In the genomic region with DNA sequence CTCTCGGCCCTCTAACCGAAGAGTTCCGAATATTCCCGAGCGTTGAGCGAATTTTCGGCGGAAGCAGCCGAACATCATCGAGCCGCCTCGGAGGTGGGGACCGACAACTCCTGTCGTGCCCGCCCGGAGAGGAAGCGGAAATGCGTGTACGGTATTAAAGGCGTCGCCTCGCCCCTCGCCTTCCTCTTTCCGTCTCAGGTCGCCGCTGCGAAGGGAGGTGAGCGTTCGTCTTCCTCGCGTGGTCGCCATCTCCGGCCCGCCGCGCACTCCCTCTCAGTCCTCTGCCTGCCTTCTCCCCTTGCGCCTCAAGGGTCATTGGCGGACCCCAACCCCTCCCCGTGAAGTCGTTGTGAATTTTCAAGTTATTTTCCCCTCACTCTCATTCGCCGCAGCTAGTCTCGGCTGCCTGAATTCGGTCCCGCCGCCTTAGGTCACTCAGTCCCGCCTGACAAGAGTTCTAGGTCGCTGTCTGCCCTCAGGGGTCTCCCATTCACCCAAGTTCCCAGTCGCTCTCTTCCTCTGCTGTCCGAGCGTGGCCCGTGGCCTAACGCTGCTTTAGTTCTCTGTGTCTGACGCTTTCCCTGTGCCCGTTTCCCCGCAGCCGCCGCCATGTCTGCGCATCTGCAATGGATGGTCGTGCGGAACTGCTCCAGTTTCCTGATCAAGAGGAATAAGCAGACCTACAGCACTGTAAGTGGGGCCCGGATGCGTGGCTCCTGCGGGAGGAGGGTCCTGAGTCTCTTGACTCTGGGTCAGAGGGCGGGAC, we compare ENCODE assay signal across 8 cellular contexts. TPM values are rescaled to one million over a fixed set of nuclear protein-coding genes. Genes with fewer than 3 reads are reported as not detected.
DNase-seq lines count a peak whose midpoint lies in the region; ATAC-seq and TF ChIP-seq lines count a peak whose summit lies in the region.

A gene (plus strand): TSS at position 184 of the 766 bp plus-strand sequence. CDS start 426 bp downstream, at position 610.

- H3K79me2 ChIP-seq in trophoblast cell (ENCODE audit: control insufficient read depth, insufficient read depth, low read length, poor library complexity), result peaks cover 28% of the 10 kb centered on the region

- H4K8ac ChIP-seq in trophoblast cell (ENCODE audit: low read depth, low read length), result peak within 1 kb of the TSS; percentile 92

- H2BK5ac ChIP-seq in trophoblast cell (ENCODE audit: low read depth, low read length, poor library complexity), result peak within 1 kb of the TSS; percentile 80

- peak within 1 kb of the TSS; percentile 98 for H3K4ac ChIP-seq in trophoblast cell (ENCODE audit: low read depth, low read length)

- H3K36me3 Mint-ChIP-seq in type B pancreatic cell, result peaks cover 19% of the 10 kb centered on the region

- H3K4me3 Mint-ChIP-seq in type B pancreatic cell, result peak within 1 kb of the TSS; percentile 100

- intact Hi-C loops in cardiac septum (cut with DNase I), result loop anchor here (1.0 to 2.0 kb wide), 3 partner anchors 19 to 85 kb away; a partner anchor contains a TSS

- H3K4me2 ChIP-seq in trophoblast cell (ENCODE audit: low read length), result peak within 1 kb of the TSS; percentile 83

- WGBS in trophoblast cell (ENCODE audit: extremely low coverage, insufficient coverage, insufficient read length), result no CpG with 5 or more reads among the region's 65 CpGs

- peak; percentile 98 for DNase-seq in GM10248 (ENCODE audit: extremely low spot score)
- peak; percentile 95 for DNase-seq in NCI-H1092 treated with DMSO at 0.1 percent for 48 hours (lab: John Stamatoyannopoulos, UW)
- DNase-seq in T follicular helper cell (ENCODE audit: low read depth), result peak; percentile 97
- peak; percentile 100 for DNase-seq in adipocyte (ENCODE audit: low read depth)
- DNase-seq in cardiac septum (ENCODE audit: low spot score), result peak; percentile 99
- peak; percentile 98 to 100 for DNase-seq in trophoblast cell
- peak; percentile 98 for DNase-seq in type B pancreatic cell (ENCODE audit: extremely low spot score, unreplicated experiment)

- H2BK12ac ChIP-seq in trophoblast cell (ENCODE audit: low read length), result peak within 1 kb of the TSS; percentile 15

- CTCF ChIA-PET in GM10248 (lab: Yijun Ruan, JAX), result interaction anchor here (1.1 kb wide), 1 partner anchor 81 kb away, joined by 3 read pairs; no protein-coding TSS in a partner anchor

- H3K9ac ChIP-seq in adipocyte (ENCODE audit: low read length), result peak within 1 kb of the TSS; percentile 98
- H3K9ac ChIP-seq in trophoblast cell (ENCODE audit: low read length), result peak within 1 kb of the TSS; percentile 84

- H3K36me3 ChIP-seq in adipocyte (ENCODE audit: control insufficient read depth, insufficient read depth, low read length, severe bottlenecking) (peaks cover 39% of the 10 kb centered on the region), trophoblast cell (ENCODE audit: control insufficient read depth in 1 of 2, insufficient read depth in 2 of 2, low read length in 2 of 2) (peaks cover 42 to 43% of the 10 kb centered on the region in 2 experiments)

- H3K27me3 Mint-ChIP-seq in type B pancreatic cell, result peaks cover 7% of the 10 kb centered on the region

- H3K4me1 ChIP-seq in adipocyte (ENCODE audit: control insufficient read depth, insufficient read depth, low read length), result peaks cover 50% of the 10 kb centered on the region
- H3K4me1 ChIP-seq in trophoblast cell (ENCODE audit: control insufficient read depth in 1 of 2, insufficient read depth in 2 of 2, low read length in 2 of 2), result peaks cover 37% of the 10 kb centered on the region in 2 experiments

- H4K12ac ChIP-seq in trophoblast cell (ENCODE audit: low read depth, low read length), result peak within 1 kb of the TSS; percentile 72

- peak within 1 kb of the TSS; percentile 86 for H4K91ac ChIP-seq in trophoblast cell (ENCODE audit: low read depth, low read length)

- H2AK5ac ChIP-seq in trophoblast cell (ENCODE audit: low read length), result peak within 1 kb of the TSS; percentile 77

- H3K27me3 ChIP-seq in adipocyte (replicated peaks; ENCODE audit: control insufficient read depth, insufficient read depth, low read length) (no peaks in the 10 kb centered on the region), trophoblast cell (ENCODE audit: insufficient read depth, low read length) (no peaks in the 10 kb centered on the region)

- H3K14ac ChIP-seq in trophoblast cell (ENCODE audit: low read length), result peak within 1 kb of the TSS; percentile 94

- ATAC-seq in HG02588 (IDR thresholded peaks at IDR 0.05; ENCODE audit: unreplicated experiment), result peak; percentile 61

- peaks cover 16% of the 10 kb centered on the region for H3K79me1 ChIP-seq in trophoblast cell (ENCODE audit: low read length)

- H3K9me3 ChIP-seq in adipocyte (ENCODE audit: control insufficient read depth, low read length) (no peaks in the 10 kb centered on the region), trophoblast cell (ENCODE audit: insufficient read depth, low read depth, low read length) (no peaks in the 10 kb centered on the region)

- POLR2A ChIA-PET in GM10248 (lab: Yijun Ruan, JAX), result interaction anchor here (0.5 to 6.1 kb wide), 3 partner anchors 14 to 108 kb away, joined by 3 to 29 read pairs (median 5); a partner anchor contains a TSS

- peak within 1 kb of the TSS; percentile 92 for H3K4me3 ChIP-seq in adipocyte (ENCODE audit: low read length)
- H3K4me3 ChIP-seq in trophoblast cell (ENCODE audit: low read depth, low read length), result peak within 1 kb of the TSS; percentile 93

- peak within 1 kb of the TSS; percentile 88 for H3K27ac ChIP-seq in trophoblast cell (ENCODE audit: low read depth, low read length)

- peaks cover 6% of the 10 kb centered on the region for H3K9me3 Mint-ChIP-seq in type B pancreatic cell

- H3K4me1 Mint-ChIP-seq in type B pancreatic cell (ENCODE audit: unreplicated experiment), result peaks cover 28% of the 10 kb centered on the region

- TF ChIP-seq CTCF in GM10248 (IDR thresholded peaks at IDR 0.05; ENCODE audit: control extremely low read depth, extremely low read depth, low read depth, missing control alignments) (no peak), type B pancreatic cell (conservative IDR thresholded peaks at IDR 0.05) (no peak)

- H2BK120ac ChIP-seq in trophoblast cell (ENCODE audit: insufficient read depth, low read length, poor library complexity), result peak within 1 kb of the TSS; percentile 83

- H3K18ac ChIP-seq in trophoblast cell (ENCODE audit: low read length), result peak within 1 kb of the TSS; percentile 94

- H3K27ac Mint-ChIP-seq in type B pancreatic cell, result peak within 1 kb of the TSS; percentile 99

- peak within 1 kb of the TSS; percentile 18 for H2AFZ ChIP-seq in trophoblast cell (ENCODE audit: insufficient read depth, low read length, poor library complexity)

- H3K23ac ChIP-seq in trophoblast cell (ENCODE audit: low read length), result no peak within 1 kb of the TSS

RNA-seq across cellular contexts. Expression of the gene that starts here (rescaled TPM):
- total RNA-seq in cardiac septum, result 479 TPM
- 2,317 and 2,363 TPM in 2 replicates for polyA plus RNA-seq in trophoblast cell (2013)
- total RNA-seq in type B pancreatic cell (ENCODE audit: low replicate concordance), result 1,799 and 2,072 TPM in 2 replicates

Comparison
In these comparisons a context has a peak if more than half of its experiments do, and no peak if none do; other contexts are left out.
1. Peak in every context shown above with its lines: DNase-seq, ATAC-seq, H3K4me3 ChIP-seq and H3K27ac ChIP-seq.